Comparison of ENCODE assay signal across 1 cellular context in the genomic region with DNA sequence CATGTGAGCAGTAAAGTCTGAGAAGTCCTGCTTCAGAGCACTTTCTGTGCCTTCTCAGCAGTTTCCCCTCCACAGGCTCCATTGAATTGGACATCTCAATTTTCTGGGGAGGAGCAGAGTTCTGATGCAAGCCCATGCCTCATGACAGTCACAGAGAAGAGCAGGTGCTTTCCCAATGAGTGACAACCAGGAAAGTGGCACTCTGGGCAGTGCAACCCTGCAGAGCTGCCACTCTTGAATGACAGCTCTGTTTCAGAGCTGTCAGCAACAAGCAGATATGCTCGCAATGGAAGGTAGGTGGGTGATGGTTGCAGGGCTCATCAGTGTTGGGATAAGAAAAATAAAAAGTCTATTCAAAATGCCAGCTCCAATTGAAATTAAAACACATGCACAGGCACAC.
TF ChIP-seq lines count a peak whose summit lies in the region.

No MANE protein-coding gene starts in this region.

TF ChIP-seq in H1, 55 proteins besides CTCF, POLR2A, EP300 and RAD21 (continued from another document):
- TF ChIP-seq ASH2L (IDR thresholded peaks at IDR 0.05; ENCODE audit: low read length) = no peak
- TF ChIP-seq EGR1 (IDR thresholded peaks at IDR 0.05; ENCODE audit: borderline replicate concordance, low read depth, low read length) = no peak
- no peak for TF ChIP-seq TBP (IDR thresholded peaks at IDR 0.05; ENCODE audit: low read depth, low read length)
